ENCODE assay signal across 1 cellular context in the genomic region with DNA sequence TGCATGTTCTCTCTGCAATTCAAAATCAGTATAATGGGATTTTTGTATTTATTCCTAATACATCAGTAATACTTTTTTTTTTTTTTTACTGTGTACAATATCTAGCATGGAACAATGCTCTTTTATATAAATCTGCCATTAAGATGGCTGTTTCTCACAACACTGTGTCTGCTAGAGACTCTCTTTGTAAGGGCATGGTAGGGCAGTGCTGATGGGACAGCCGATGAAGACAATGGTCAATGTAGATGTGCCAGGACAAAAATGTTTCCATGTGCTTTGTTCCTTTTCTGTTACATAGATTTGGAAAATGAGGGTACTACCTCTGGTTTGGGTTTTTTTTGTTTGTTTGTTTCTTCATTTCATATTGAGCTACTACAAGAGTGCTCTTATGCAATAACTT.
TF ChIP-seq lines count a peak whose summit lies in the region.

No MANE protein-coding gene starts in this region.

TF ChIP-seq in SK-N-SH, 30 proteins besides CTCF, POLR2A, EP300 and RAD21 (continued from another document):
- no peak for TF ChIP-seq PBX3 (IDR thresholded peaks at IDR 0.05)
- TF ChIP-seq NRF1 (IDR thresholded peaks at IDR 0.05; ENCODE audit: low read depth, low read length): no peak
